ENCODE assay signal across 17 cellular contexts in the genomic region with DNA sequence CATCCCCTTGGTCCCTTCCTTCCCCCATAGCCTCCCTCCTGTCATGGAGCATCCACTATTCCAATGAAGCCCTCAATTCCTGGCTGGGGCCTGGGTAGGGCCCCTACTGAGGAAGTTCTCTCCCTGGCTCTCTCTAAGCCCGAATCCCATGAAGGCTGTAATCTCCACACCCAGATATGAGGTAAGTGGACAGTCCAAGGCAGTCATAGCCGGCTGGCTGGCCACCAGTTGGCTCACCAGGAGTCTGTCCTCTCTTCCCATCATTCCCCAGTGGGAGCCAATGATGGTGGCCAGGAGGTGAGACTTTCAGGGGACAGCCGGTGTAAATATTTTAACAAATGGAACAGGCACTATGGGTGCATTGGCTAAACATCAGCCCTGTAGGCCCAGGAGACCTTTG.
"Had no signal": no experiment of that assay in that cellular context is flagged by ENCODE, and none has a peak within 500 bp of the region (broad histone marks: within the 10 kb centered on the region; RNA-seq: fewer than 3 reads in every experiment).

No MANE protein-coding gene starts in this region.

- ATAC-seq: activated CD8-positive, alpha-beta memory T cell treated with anti-CD3 and anti-CD28 coated beads, Interleukin-2, amount 10 ng/mL, durations not matched to agents 7 days and 5 days; activated T-cell treated with anti-CD3 and anti-CD28 coated beads, Interleukin-2, amount 50 U/mL, for 4 hours had no signal

- H3K4me1 ChIP-seq: prostate gland, sigmoid colon, tibial nerve had no signal

- H3K9me3 ChIP-seq: prostate gland, sigmoid colon, tibial nerve had no signal

- H3K36me3 Mint-ChIP-seq: activated CD8-positive, alpha-beta memory T cell treated with anti-CD3 and anti-CD28 coated beads, Interleukin-2, amount 10 ng/mL, durations not matched to agents 7 days and 5 days; activated naive CD8-positive, alpha-beta T cell; naive B cell had no signal

- H3K4me3 Mint-ChIP-seq: activated CD8-positive, alpha-beta memory T cell treated with anti-CD3 and anti-CD28 coated beads, Interleukin-2, amount 10 ng/mL, durations not matched to agents 7 days and 5 days; activated naive CD8-positive, alpha-beta T cell; activated T-cell treated with anti-CD3 and anti-CD28 coated beads, Interleukin-2, amount 50 U/mL, for 4 hours; naive B cell had no signal

- H3K4me3 ChIP-seq: cardiac muscle cell, hepatocyte, prostate gland, sigmoid colon, tibial nerve had no signal

- H2AFZ ChIP-seq: hepatocyte had no signal

- H3K27ac Mint-ChIP-seq: activated CD8-positive, alpha-beta memory T cell treated with anti-CD3 and anti-CD28 coated beads, Interleukin-2, amount 10 ng/mL, durations not matched to agents 7 days and 5 days; activated naive CD8-positive, alpha-beta T cell had no signal

- H3K27me3 ChIP-seq: cardiac muscle cell, hepatocyte, sigmoid colon, tibial nerve had no signal

- H3K27me3 Mint-ChIP-seq: activated naive CD8-positive, alpha-beta T cell had no signal

- H3K4me1 Mint-ChIP-seq: activated CD8-positive, alpha-beta memory T cell treated with anti-CD3 and anti-CD28 coated beads, Interleukin-2, amount 10 ng/mL, durations not matched to agents 7 days and 5 days; naive B cell had no signal

- H3K27ac ChIP-seq: cardiac muscle cell, prostate gland, sigmoid colon, tibial nerve had no signal

- H3K36me3 ChIP-seq: cardiac muscle cell, prostate gland, sigmoid colon, tibial nerve had no signal

- H3K79me2 ChIP-seq: hepatocyte had no signal

- H3K4me2 ChIP-seq: hepatocyte had no signal

- DNase-seq: activated CD4-positive, alpha-beta T cell treated with anti-CD3 and anti-CD28 coated beads for 1 hour; activated CD4-positive, alpha-beta T cell treated with anti-CD3 and anti-CD28 coated beads, Interleukin-2, amount 50 U/mL, for 48 hours; activated CD8-positive, alpha-beta memory T cell treated with anti-CD3 and anti-CD28 coated beads, Interleukin-2, amount 10 ng/mL, durations not matched to agents 7 days and 5 days; activated effector memory CD4-positive, alpha-beta T cell treated with anti-CD3 and anti-CD28 coated beads, Interleukin-2, amount 50 U/mL, for 16 hours; activated T-cell treated with anti-CD3 and anti-CD28 coated beads, Interleukin-2, amount 50 U/mL, for 4 hours; aorta; kidney; midbrain; naive B cell; sigmoid colon; stimulated activated CD4-positive, alpha-beta T cell treated with anti-CD3 and anti-CD28 coated beads, Interleukin-4, amount 100 ng/mL, for 1 hour; T1000 had no signal

- H3K9me3 Mint-ChIP-seq: activated T-cell treated with anti-CD3 and anti-CD28 coated beads, Interleukin-2, amount 50 U/mL, for 4 hours; naive B cell had no signal
